In genomic region chr6:151078655-151079054, GRCh38 we compare ENCODE assay signal across 18 cellular contexts.
DNase-seq lines count a peak whose midpoint lies in the region; ATAC-seq and TF ChIP-seq lines count a peak whose summit lies in the region.
"Had no signal": no experiment of that assay in that cellular context is flagged by ENCODE, and none has a peak within 500 bp of the region (broad histone marks: within the 10 kb centered on the region; RNA-seq: fewer than 3 reads in every experiment).

No MANE protein-coding gene starts in this region.

- intact Hi-C loops in MCF 10A (cut with micrococcal nuclease): no loop called here
- intact Hi-C loops in breast epithelium (cut with DNase I; ENCODE audit: low total_unique reads): no loop called here
- intact Hi-C loops in HCT116 (cut with micrococcal nuclease): no loop called here

- no peak overlapping the region for H3K4me2 ChIP-seq in HCT116 (ENCODE audit: low read length)
- H3K4me2 ChIP-seq: BLaER1 had no signal

- RAD21 ChIA-PET in HCT116 (lab: Charles Lee; ENCODE audit: low non-redundant PET in 1 of 2, low total read pairs in 2 of 2, uncharacterized antibody in 2 of 2, unreplicated experiment in 2 of 2): no interaction called here

- H4K20me1 ChIP-seq in HCT116 (ENCODE audit: insufficient read depth): no peaks in the 10 kb centered on the region
- H4K20me1 ChIP-seq: BLaER1 had no signal

- H3K4me3 Mint-ChIP-seq in MCF 10A (ENCODE audit: unreplicated experiment) (no peak overlapping the region), endothelial cell (ENCODE audit: unreplicated experiment) (peak overlapping the region; percentile 3), nephron progenitor cell (no peak overlapping the region)
- H3K4me3 Mint-ChIP-seq: CD14-positive monocyte; CD4-positive, alpha-beta memory T cell; HFFc6 had no signal

- no peaks in the 10 kb centered on the region for H3K9me2 ChIP-seq in HCT116 (ENCODE audit: insufficient read depth)

- H3K9me3 Mint-ChIP-seq in MCF 10A (ENCODE audit: unreplicated experiment) (no peaks in the 10 kb centered on the region), endothelial cell (ENCODE audit: unreplicated experiment) (no peaks in the 10 kb centered on the region), nephron progenitor cell (peaks cover 58% of the 10 kb centered on the region)
- H3K9me3 Mint-ChIP-seq: HFFc6 had no signal

- H3K4me1 ChIP-seq in breast epithelium (no peaks in the 10 kb centered on the region), HCT116 (ENCODE audit: control insufficient read depth in 1 of 2, insufficient read depth in 2 of 2, low read length in 2 of 2) (peaks cover 42 to 66% of the 10 kb centered on the region in 2 experiments)

- no peaks in the 10 kb centered on the region for H3K36me3 ChIP-seq in breast epithelium
- H3K36me3 ChIP-seq in HCT116 (ENCODE audit: control insufficient read depth in 1 of 2, insufficient read depth in 2 of 2, low read length in 2 of 2): peaks cover 0 to 40% of the 10 kb centered on the region in 2 experiments; a peak in 2 of 4 replicates

- H3K4me3 ChIP-seq in breast epithelium (no peak overlapping the region), HCT116 (replicated peaks in 1 of 2; ENCODE audit: low read depth in 1 of 2, low read length in 2 of 2) (no peak overlapping the region)
- H3K4me3 ChIP-seq: BLaER1 had no signal

- H3K27ac Mint-ChIP-seq in MCF 10A (ENCODE audit: low read depth, unreplicated experiment) (peak overlapping the region; percentile 40), endothelial cell (ENCODE audit: unreplicated experiment) (no peak overlapping the region), nephron progenitor cell (peak overlapping the region; percentile 6)
- H3K27ac Mint-ChIP-seq: CD4-positive, alpha-beta memory T cell; HFFc6 had no signal

- TF ChIP-seq POLR2A in breast epithelium (IDR thresholded peaks at IDR 0.05): no peak
- no peak for TF ChIP-seq POLR2A in HCT116 (IDR thresholded peaks at IDR 0.05; ENCODE audit: borderline replicate concordance, extremely low read depth, insufficient read depth, insufficient read length)

- DNase-seq in MCF 10A (ENCODE audit: unreplicated experiment) (no peak), breast epithelium (ENCODE audit: low spot score in 2 of 2) (no peak), HCT116 (ENCODE audit: low read depth, low spot score) (no peak), endothelial cell (ENCODE audit: low spot score) (no peak), nephron progenitor cell (no peak), Kasumi-1 (lab: John Stamatoyannopoulos, UW) (no peak)
- no peak for DNase-seq in activated CD4-positive, alpha-beta T cell treated with anti-CD3 and anti-CD28 coated beads for 1 hour
- DNase-seq in NK-92 treated with Interleukin-12 subunit alpha and Interleukin-12 subunit beta, amount 100 ng/mL, for 24 hours (lab: John Stamatoyannopoulos, UW): no peak
- DNase-seq: 8988T; CD4-positive, alpha-beta memory T cell; DMS153; DMS79; GDM1; GOT3; HCEC 1CT; HFFc6 had no signal

- H3K27me3 ChIP-seq in breast epithelium (no peaks in the 10 kb centered on the region), HCT116 (ENCODE audit: insufficient read depth, low read length) (no peaks in the 10 kb centered on the region)
- H3K27me3 ChIP-seq: BLaER1 had no signal

- BruUV-seq in MCF 10A (replicated peaks; lab: Mats Ljungman, UMichigan) (no TSS peak), HCT116 (replicated peaks; lab: Mats Ljungman, UMichigan) (no TSS peak)

- peaks cover 29% of the 10 kb centered on the region for H3K36me3 Mint-ChIP-seq in MCF 10A (ENCODE audit: insufficient read depth, unreplicated experiment)
- peaks cover 7% of the 10 kb centered on the region for H3K36me3 Mint-ChIP-seq in endothelial cell (ENCODE audit: low read depth, unreplicated experiment)
- H3K36me3 Mint-ChIP-seq in nephron progenitor cell (ENCODE audit: low read depth): peaks cover 67% of the 10 kb centered on the region
- H3K36me3 Mint-ChIP-seq: CD14-positive monocyte had no signal

- no peak overlapping the region for H3K9ac ChIP-seq in HCT116 (ENCODE audit: low read length)
- H3K9ac ChIP-seq: BLaER1 had no signal

- TF ChIP-seq CTCF in MCF 10A (IDR thresholded peaks at IDR 0.05; ENCODE audit: unreplicated experiment): no peak
- TF ChIP-seq CTCF in breast epithelium (IDR thresholded peaks at IDR 0.05): no peak
- TF ChIP-seq CTCF in HCT116 (IDR thresholded peaks at IDR 0.05 in 2 of 3, conservative IDR thresholded peaks at IDR 0.05 in 1 of 3; ENCODE audit: borderline replicate concordance in 1 of 3, insufficient read depth in 1 of 3, low read depth in 2 of 3, low read length in 2 of 3): no peak
- no peak for TF ChIP-seq CTCF in endothelial cell (IDR thresholded peaks at IDR 0.05; ENCODE audit: unreplicated experiment)
- TF ChIP-seq CTCF in nephron progenitor cell (IDR thresholded peaks at IDR 0.05): no peak

- CTCF ChIA-PET in MCF 10A (lab: Yijun Ruan, JAX) (interaction anchor here (0.7 to 1.4 kb wide), 4 partner anchors 9 to 64 kb away, joined by 3 to 7 read pairs (median 4); no protein-coding TSS in a partner anchor), HCT116 (lab: Charles Lee) (no interaction called here)

- no peak overlapping the region for H3K27ac ChIP-seq in breast epithelium
- peak overlapping the region; percentile 95 for H3K27ac ChIP-seq in HCT116 (ENCODE audit: low read depth, low read length)
- H3K27ac ChIP-seq: BLaER1 had no signal

- POLR2A ChIA-PET in MCF 10A (lab: Yijun Ruan, JAX): interaction anchor here (0.7 to 0.8 kb wide), 2 partner anchors 12 to 21 kb away, joined by 3 read pairs; no protein-coding TSS in a partner anchor
- POLR2A ChIA-PET in HCT116 (lab: Charles Lee): interaction anchor here (1.5 kb wide), 1 partner anchor 10 kb away, joined by 5 read pairs; no protein-coding TSS in a partner anchor

- peaks cover 9% of the 10 kb centered on the region; the same call in 1 of the 2 replicates for H3K79me2 ChIP-seq in HCT116 (ENCODE audit: insufficient read depth, low read length)

- H3K9me3 ChIP-seq in breast epithelium (no peaks in the 10 kb centered on the region), HCT116 (ENCODE audit: control insufficient read depth in 1 of 2, insufficient read depth in 1 of 2, low read depth in 1 of 2, low read length in 2 of 2) (peaks cover 3 to 10% of the 10 kb centered on the region in 2 experiments; a peak in 2 of 4 replicates)

- ATAC-seq in HCT116: no peak

- H3K27me3 Mint-ChIP-seq in MCF 10A (ENCODE audit: insufficient read depth, unreplicated experiment) (no peaks in the 10 kb centered on the region), endothelial cell (ENCODE audit: unreplicated experiment) (no peaks in the 10 kb centered on the region), nephron progenitor cell (ENCODE audit: low read depth, poor library complexity) (peaks cover 7% of the 10 kb centered on the region)
- H3K27me3 Mint-ChIP-seq: CD4-positive, alpha-beta memory T cell had no signal

- no peak overlapping the region for H2AFZ ChIP-seq in HCT116 (ENCODE audit: low read depth, low read length, poor library complexity, severe bottlenecking)

- H3K4me1 Mint-ChIP-seq in MCF 10A (ENCODE audit: insufficient read depth, unreplicated experiment) (peaks cover 15% of the 10 kb centered on the region), endothelial cell (ENCODE audit: unreplicated experiment) (peaks cover 12% of the 10 kb centered on the region), nephron progenitor cell (peaks cover 28% of the 10 kb centered on the region)
- H3K4me1 Mint-ChIP-seq: CD14-positive monocyte; CD4-positive, alpha-beta memory T cell had no signal

- no peak for TF ChIP-seq RAD21 in HCT116 (IDR thresholded peaks at IDR 0.05; ENCODE audit: low read depth)

TF ChIP-seq in HCT116, 20 proteins besides CTCF, POLR2A, EP300 and RAD21:
- TF ChIP-seq TCF7L2 (IDR thresholded peaks at IDR 0.05; ENCODE audit: borderline replicate concordance, extremely low read depth, insufficient read depth, insufficient read length) (no peak), SRF (IDR thresholded peaks at IDR 0.05; ENCODE audit: low read depth) (no peak), ZNF274 (IDR thresholded peaks at IDR 0.05; ENCODE audit: low read depth, low read length) (no peak), SP1 (IDR thresholded peaks at IDR 0.05; ENCODE audit: low read depth) (no peak), ATF3 (IDR thresholded peaks at IDR 0.05) (no peak), ELF1 (IDR thresholded peaks at IDR 0.05; ENCODE audit: borderline replicate concordance, low read depth) (no peak), POLR2AphosphoS5 (IDR thresholded peaks at IDR 0.05; ENCODE audit: low read depth, low read length) (no peak), JUND (IDR thresholded peaks at IDR 0.05) (no peak), EZH2phosphoT487 (IDR thresholded peaks at IDR 0.05; ENCODE audit: borderline replicate concordance) (no peak), CBX3 (IDR thresholded peaks at IDR 0.05; ENCODE audit: low read depth) (no peak)
TF ChIP-seq in HCT116: peak in this region for 0.
